ENCODE assay signal across 9 cellular contexts in genomic region chr20:34582221-34582620, GRCh38. TPM values are rescaled to one million over a fixed set of nuclear protein-coding genes. Genes with fewer than 3 reads are reported as not detected.
A peak's percentile ranks its signal among the peaks of the same experiment; 100 is the strongest.
DNase-seq lines count a peak whose midpoint lies in the region; ATAC-seq and TF ChIP-seq lines count a peak whose summit lies in the region.
"Had no signal": no experiment of that assay in that cellular context is flagged by ENCODE, and none has a peak within 500 bp of the region (broad histone marks: within the 10 kb centered on the region; RNA-seq: fewer than 3 reads in every experiment).

No MANE protein-coding gene starts in this region.

- H3K4me1 ChIP-seq in adipocyte (ENCODE audit: control insufficient read depth, insufficient read depth, low read length) (peaks cover 49% of the 10 kb centered on the region), thoracic aorta (ENCODE audit: control insufficient read depth in 1 of 2, low read depth in 2 of 2) (peaks cover 7 to 15% of the 10 kb centered on the region in 2 donors), right lobe of liver (no peaks in the 10 kb centered on the region)

- peaks cover 21% of the 10 kb centered on the region for H3K36me3 Mint-ChIP-seq in activated naive CD4-positive, alpha-beta T cell treated with anti-CD3 and anti-CD28 coated beads, Interleukin-2, amount 10 ng/mL, durations not matched to agents 7 days and 5 days

- ATAC-seq in thoracic aorta (ENCODE audit: insufficient number of reproducible peaks, low FRiP score, low read depth): no peak
- no peak for ATAC-seq in HG03039 (IDR thresholded peaks at IDR 0.05; ENCODE audit: unreplicated experiment)
- ATAC-seq in GM19324 (IDR thresholded peaks at IDR 0.05; ENCODE audit: low FRiP score, unreplicated experiment): no peak
- ATAC-seq in right lobe of liver: no peak

- intact Hi-C loops in right lobe of liver (cut with DNase I): no loop called here

- WGBS in right lobe of liver (ENCODE audit: insufficient coverage, low coverage, low lambda C conversion rate, missing lambda C conversion rate): 90% methylated on average over 4 of the region's 4 CpGs

- H3K27me3 Mint-ChIP-seq in activated naive CD4-positive, alpha-beta T cell treated with anti-CD3 and anti-CD28 coated beads, Interleukin-2, amount 10 ng/mL, durations not matched to agents 7 days and 5 days: no peaks in the 10 kb centered on the region

- CTCF ChIA-PET in activated naive CD4-positive, alpha-beta T cell treated with anti-CD3 and anti-CD28 coated beads, Interleukin-2, amount 10 ng/mL, durations not matched to agents 7 days and 5 days (lab: Charles Lee): no interaction called here

- peak overlapping the region; percentile 56 for H3K27ac Mint-ChIP-seq in activated naive CD4-positive, alpha-beta T cell treated with anti-CD3 and anti-CD28 coated beads, Interleukin-2, amount 10 ng/mL, durations not matched to agents 7 days and 5 days

- DNase-seq in activated naive CD4-positive, alpha-beta T cell treated with anti-CD3 and anti-CD28 coated beads, Interleukin-2, amount 10 ng/mL, durations not matched to agents 7 days and 5 days: no peak
- no peak for DNase-seq in activated naive CD4-positive, alpha-beta T cell treated with Interleukin-2 at 50 U/mL for 16 hours
- DNase-seq in adipocyte (ENCODE audit: low read depth) (no peak), mesenteric fat pad (ENCODE audit: low spot score) (peak; percentile 12), thoracic aorta (ENCODE audit: low spot score) (no peak), right lobe of liver (no peak)
- DNase-seq: DND-41 had no signal

- no peak overlapping the region for H3K4me3 ChIP-seq in adipocyte (ENCODE audit: low read length)
- H3K4me3 ChIP-seq in thoracic aorta: no peak overlapping the region
- no peak overlapping the region for H3K4me3 ChIP-seq in right lobe of liver

- H3K9me3 Mint-ChIP-seq in activated naive CD4-positive, alpha-beta T cell treated with anti-CD3 and anti-CD28 coated beads, Interleukin-2, amount 10 ng/mL, durations not matched to agents 7 days and 5 days: peaks cover 3% of the 10 kb centered on the region

- no peak for TF ChIP-seq POLR2A in right lobe of liver (IDR thresholded peaks at IDR 0.05)

- TF ChIP-seq CTCF in thoracic aorta (IDR thresholded peaks at IDR 0.05) (no peak), right lobe of liver (IDR thresholded peaks at IDR 0.05) (no peak)

- H3K36me3 ChIP-seq in adipocyte (ENCODE audit: control insufficient read depth, insufficient read depth, low read length, severe bottlenecking) (peaks cover 3% of the 10 kb centered on the region), thoracic aorta (peaks cover 7% of the 10 kb centered on the region), right lobe of liver (peaks cover 0 to 7% (median 0%) of the 10 kb centered on the region in 4 donors)

- H3K9me3 ChIP-seq in adipocyte (ENCODE audit: control insufficient read depth, low read length) (no peaks in the 10 kb centered on the region), thoracic aorta (no peaks in the 10 kb centered on the region), right lobe of liver (no peaks in the 10 kb centered on the region)

- peak overlapping the region; percentile 32 for H3K9ac ChIP-seq in adipocyte (ENCODE audit: low read length)

- H3K27ac ChIP-seq in thoracic aorta (peak overlapping the region; percentile 48 to 74), right lobe of liver (peak overlapping the region in 1 of 3 donors; percentile 10)

- no peak overlapping the region for H3K4me3 Mint-ChIP-seq in activated naive CD4-positive, alpha-beta T cell treated with anti-CD3 and anti-CD28 coated beads, Interleukin-2, amount 10 ng/mL, durations not matched to agents 7 days and 5 days

- peaks cover 33% of the 10 kb centered on the region for H3K4me1 Mint-ChIP-seq in activated naive CD4-positive, alpha-beta T cell treated with anti-CD3 and anti-CD28 coated beads, Interleukin-2, amount 10 ng/mL, durations not matched to agents 7 days and 5 days

- no peaks in the 10 kb centered on the region for H3K27me3 ChIP-seq in adipocyte (replicated peaks; ENCODE audit: control insufficient read depth, insufficient read depth, low read length)
- H3K27me3 ChIP-seq in thoracic aorta (replicated peaks; ENCODE audit: insufficient read depth): no peaks in the 10 kb centered on the region
- no peaks in the 10 kb centered on the region for H3K27me3 ChIP-seq in right lobe of liver

RNA-seq across cellular contexts. Expression of gene MAP1LC3A, which starts 23.7 kb away (rescaled TPM):
- total RNA-seq in mesenteric fat pad: 48.1 TPM
- 10 to 100 TPM; 39.2 to 79.6 TPM for total RNA-seq in thoracic aorta
- total RNA-seq in right lobe of liver: 10 to 100 TPM; 14.4 to 39.6 (median 26.3) TPM
